ENCODE assay signal across 19 cellular contexts in genomic region chr11:19753451-19754041, GRCh38. TPM values are rescaled to one million over a fixed set of nuclear protein-coding genes. Genes with fewer than 3 reads are reported as not detected.
DNase-seq lines count a peak whose midpoint lies in the region; ATAC-seq, FAIRE-seq and TF ChIP-seq lines count a peak whose summit lies in the region.
"Had no signal": no experiment of that assay in that cellular context is flagged by ENCODE, and none has a peak within 500 bp of the region (broad histone marks: within the 10 kb centered on the region; RNA-seq: fewer than 3 reads in every experiment).

No MANE protein-coding gene starts in this region.

- no peak overlapping the region for H3K4me3 Mint-ChIP-seq in Calu3 (ENCODE audit: low read depth, unreplicated experiment)
- H3K4me3 Mint-ChIP-seq: activated CD8-positive, alpha-beta memory T cell treated with anti-CD3 and anti-CD28 coated beads, Interleukin-2, amount 10 ng/mL, durations not matched to agents 7 days and 5 days; CD8-positive, alpha-beta T cell; nephron had no signal

- whole genome bisulfite sequencing in lung, 2 donors: 67 to 80% methylated on average over 4 of the region's 4 CpGs

- CTCF ChIA-PET in Calu3 (lab: Charles Lee): interaction anchor here (0.9 to 1.6 kb wide), 5 partner anchors 22 to 153 kb away, joined by 3 to 9 read pairs (median 4); no protein-coding TSS in a partner anchor

- H3K4me3 ChIP-seq in lung (no peak overlapping the region), kidney (ENCODE audit: low read length in 2 of 2) (no peak overlapping the region)
- H3K4me3 ChIP-seq: gastroesophageal sphincter had no signal

- intact Hi-C loops in Calu3 (cut with micrococcal nuclease; ENCODE audit: unreplicated experiment): loop anchor here (2.0 kb wide), 2 partner anchors 23 to 51 kb away; no protein-coding TSS in a partner anchor
- intact Hi-C loops in kidney (cut with DNase I): loop anchor here (10.0 kb wide), 1 partner anchor 151 kb away; no protein-coding TSS in a partner anchor

- H3K36me3 Mint-ChIP-seq in Calu3 (ENCODE audit: insufficient read depth, unreplicated experiment): peaks cover 4% of the 10 kb centered on the region
- H3K36me3 Mint-ChIP-seq: activated CD8-positive, alpha-beta memory T cell treated with anti-CD3 and anti-CD28 coated beads, Interleukin-2, amount 10 ng/mL, durations not matched to agents 7 days and 5 days; CD8-positive, alpha-beta T cell had no signal

- peak; percentile 68 for DNase-seq in Calu3
- DNase-seq in HT1080 (ENCODE audit: low read depth): peak; percentile 29
- DNase-seq in RPMI7951 (ENCODE audit: low read depth): peak; percentile 24
- peak; percentile 81 for DNase-seq in lung (ENCODE audit: low spot score)
- no peak for DNase-seq in SW 1271 (lab: John Stamatoyannopoulos, UW)
- DNase-seq in mucosa of gallbladder (ENCODE audit: low spot score): no peak
- no peak for DNase-seq in T-helper 1 cell
- DNase-seq in kidney: no peak
- DNase-seq: activated CD4-positive, alpha-beta T cell treated with anti-CD3 and anti-CD28 coated beads for 1 hour; activated CD8-positive, alpha-beta memory T cell treated with anti-CD3 and anti-CD28 coated beads, Interleukin-2, amount 10 ng/mL, durations not matched to agents 7 days and 5 days; activated gamma-delta T cell; amygdala; CD8-positive, alpha-beta T cell; NCI-H2171 treated with DMSO at 0.1 percent for 48 hours; SHP77 treated with DMSO at 0.1 percent for 48 hours; stimulated activated naive CD4-positive, alpha-beta T cell treated with Interleukin-2 at 50 U/mL for 16 hours had no signal

- no peaks in the 10 kb centered on the region for H3K9me3 Mint-ChIP-seq in Calu3 (ENCODE audit: low read depth, unreplicated experiment)
- H3K9me3 Mint-ChIP-seq: CD8-positive, alpha-beta T cell; nephron had no signal

- no peak overlapping the region for H3K9ac ChIP-seq in kidney (ENCODE audit: low read length in 2 of 2)

- no peaks in the 10 kb centered on the region for H3K27me3 ChIP-seq in lung (ENCODE audit: control insufficient read depth, insufficient read depth)
- H3K27me3 ChIP-seq: gastroesophageal sphincter had no signal

- no peaks in the 10 kb centered on the region for H3K9me3 ChIP-seq in lung (ENCODE audit: control insufficient read depth in 2 of 2, insufficient read depth in 1 of 2, low read length in 1 of 2)
- H3K9me3 ChIP-seq in kidney (ENCODE audit: control insufficient read depth in 1 of 2, low read length in 2 of 2): no peaks in the 10 kb centered on the region

- TF ChIP-seq CTCF in Calu3 (IDR thresholded peaks at IDR 0.05; ENCODE audit: unreplicated experiment) (no peak), lung (IDR thresholded peaks at IDR 0.05; ENCODE audit: control extremely low read depth, extremely low read depth) (no peak), kidney (IDR thresholded peaks at IDR 0.05; ENCODE audit: borderline replicate concordance, extremely low read depth, insufficient read depth) (no peak)

- no peak for FAIRE-seq in kidney (lab: Jason Lieb, UNC)
- FAIRE-seq: endothelial cell of umbilical vein had no signal

- H3K27me3 Mint-ChIP-seq in Calu3 (ENCODE audit: unreplicated experiment): peaks cover 14% of the 10 kb centered on the region

- H3K27ac Mint-ChIP-seq in Calu3 (ENCODE audit: unreplicated experiment): peak overlapping the region; percentile 60
- H3K27ac Mint-ChIP-seq: activated CD8-positive, alpha-beta memory T cell treated with anti-CD3 and anti-CD28 coated beads, Interleukin-2, amount 10 ng/mL, durations not matched to agents 7 days and 5 days; CD8-positive, alpha-beta T cell; nephron had no signal

- H3K36me3 ChIP-seq in lung (ENCODE audit: control insufficient read depth in 2 of 2, insufficient read depth in 2 of 2, low read length in 2 of 2) (no peaks in the 10 kb centered on the region), kidney (ENCODE audit: control insufficient read depth in 1 of 2, insufficient read depth in 2 of 2, low read length in 2 of 2) (no peaks in the 10 kb centered on the region)

- peak; percentile 84 for ATAC-seq in lung (ENCODE audit: insufficient read depth, low FRiP score)
- ATAC-seq: activated CD8-positive, alpha-beta memory T cell treated with anti-CD3 and anti-CD28 coated beads, Interleukin-2, amount 10 ng/mL, durations not matched to agents 7 days and 5 days; CD8-positive, alpha-beta T cell; gastroesophageal sphincter had no signal

- H3K27ac ChIP-seq in lung (ENCODE audit: low read depth in 1 of 2, low read length in 1 of 2) (peak overlapping the region in 1 of 2 donors; percentile 73), kidney (ENCODE audit: low read depth in 2 of 2, low read length in 2 of 2) (no peak overlapping the region)
- H3K27ac ChIP-seq: gastroesophageal sphincter had no signal

- peaks cover 18% of the 10 kb centered on the region for H3K4me1 Mint-ChIP-seq in Calu3 (ENCODE audit: low read depth, unreplicated experiment)
- H3K4me1 Mint-ChIP-seq: activated CD8-positive, alpha-beta memory T cell treated with anti-CD3 and anti-CD28 coated beads, Interleukin-2, amount 10 ng/mL, durations not matched to agents 7 days and 5 days; nephron had no signal

- no TSS peak for BruUV-seq in Calu3 (replicated peaks; lab: Mats Ljungman, UMichigan)

- H3K4me1 ChIP-seq in lung (ENCODE audit: control insufficient read depth in 2 of 2, insufficient read depth in 2 of 2, low read length in 2 of 2) (peaks cover 6 to 7% of the 10 kb centered on the region in 2 donors), kidney (ENCODE audit: control insufficient read depth in 1 of 2, insufficient read depth in 1 of 2, low read depth in 1 of 2, low read length in 2 of 2) (no peaks in the 10 kb centered on the region)

RNA-seq across cellular contexts. Expression of gene NAV2, which starts 40.9 kb away (rescaled TPM):
- total RNA-seq in Calu3 (2022) (17.3 and 21.4 TPM in 2 replicates), lung (10 to 100 TPM; 31.5 to 47.9 TPM), mucosa of gallbladder (5.3 TPM), kidney (37.7 TPM)
- total RNA-seq in HT1080 (2014; rRNA removed; shearing (Covaris generic)): 1.9 and 2.2 TPM in 2 replicates
- polyA plus RNA-seq in HT1080 (2015; cell fraction: cytosol; rRNA removed): 3.9 and 5.8 TPM in 2 replicates
- polyA plus RNA-seq in HT1080 (2015; cell fraction: nucleus; rRNA removed): 15.8 and 19.4 TPM in 2 replicates
- 6.9 and 7.1 TPM in 2 replicates for total RNA-seq in RPMI7951 (2014; rRNA removed; shearing (Covaris generic))
- polyA plus RNA-seq in lung (1 to 10 TPM; 6.8 to 8.9 TPM), kidney (ENCODE audit: insufficient read depth, low read depth, low replicate concordance) (5.9 TPM)

Comparison
In these comparisons a context has a peak if more than half of its experiments do, and no peak if none do; other contexts are left out.
1. DNase-seq: peak in Calu3 (single experiment), HT1080 (single experiment), RPMI7951 (single experiment) and lung (single experiment); none in SW 1271 (0 of 2), mucosa of gallbladder (single experiment), T-helper 1 cell (0 of 5) and kidney (single experiment).